14 cellular contexts compared by ENCODE assay signal in genomic region chr9:94656976-94657375, GRCh38.
"Had no signal": no experiment of that assay in that cellular context is flagged by ENCODE, and none has a peak within 500 bp of the region (broad histone marks: within the 10 kb centered on the region; RNA-seq: fewer than 3 reads in every experiment).

No MANE protein-coding gene starts in this region.

- H3K9me3 ChIP-seq: gastrocnemius medialis, heart right ventricle, lower lobe of right lung, thyroid gland had no signal

- H3K27me3 ChIP-seq: gastrocnemius medialis, thyroid gland had no signal

- DNase-seq: activated CD4-positive, alpha-beta T cell treated with anti-CD3 and anti-CD28 coated beads, Interleukin-2, amount 50 U/mL, for 1 hour; activated CD8-positive, alpha-beta memory T cell treated with anti-CD3 and anti-CD28 coated beads for 24 hours; activated T-cell treated with anti-CD3 and anti-CD28 coated beads for 4 hours; cerebellar nuclear complex; gastrocnemius medialis; heart right ventricle; left colon; lower lobe of right lung had no signal

- H3K36me3 ChIP-seq: gastrocnemius medialis, heart right ventricle, lower lobe of right lung, thyroid gland had no signal

- H3K27ac ChIP-seq: gastrocnemius medialis, thyroid gland had no signal

- H3K4me3 ChIP-seq: lower lobe of right lung, thyroid gland had no signal

- H3K27ac Mint-ChIP-seq: activated naive CD4-positive, alpha-beta T cell treated with anti-CD3 and anti-CD28 coated beads for 36 hours; activated T-helper 2 cell treated with anti-CD3 and anti-CD28 coated beads, Interferon-gamma antibody, Interleukin-2, Interleukin-4, amounts not matched to agents 10 μg/mL and 5 μg/mL and 100 μg/mL, durations not matched to agents 14 hours and 24 hours and 36 hours; effector memory CD8-positive, alpha-beta T cell had no signal

- H3K9me3 Mint-ChIP-seq: activated naive CD4-positive, alpha-beta T cell treated with anti-CD3 and anti-CD28 coated beads for 36 hours; activated naive CD8-positive, alpha-beta T cell treated with anti-CD3 and anti-CD28 coated beads, Interleukin-2, amount 50 U/mL, for 24 hours; activated T-helper 2 cell treated with anti-CD3 and anti-CD28 coated beads, Interferon-gamma antibody, Interleukin-2, Interleukin-4, amounts not matched to agents 10 μg/mL and 5 μg/mL and 100 μg/mL, durations not matched to agents 14 hours and 24 hours and 36 hours; effector memory CD8-positive, alpha-beta T cell; stimulated activated effector memory CD8-positive, alpha-beta T cell treated with anti-CD3 and anti-CD28 coated beads, Interleukin-12 subunit alpha, Interleukin-12 subunit beta, amount 100 ng/mL, for 72 hours had no signal

- H3K27me3 Mint-ChIP-seq: activated naive CD8-positive, alpha-beta T cell treated with anti-CD3 and anti-CD28 coated beads, Interleukin-2, amount 50 U/mL, for 24 hours had no signal

- H3K4me1 ChIP-seq: thyroid gland had no signal

- H3K36me3 Mint-ChIP-seq: stimulated activated effector memory CD8-positive, alpha-beta T cell treated with anti-CD3 and anti-CD28 coated beads, Interleukin-12 subunit alpha, Interleukin-12 subunit beta, amount 100 ng/mL, for 72 hours had no signal
